In genomic region chr1:213122514-213122929, GRCh38 we compare ENCODE assay signal across 8 cellular contexts.
DNase-seq lines count a peak whose midpoint lies in the region; ATAC-seq and TF ChIP-seq lines count a peak whose summit lies in the region.

No MANE protein-coding gene starts in this region.

- TF ChIP-seq POLR2A in right lobe of liver (IDR thresholded peaks at IDR 0.05), result no peak

- peaks cover 0 to 12% (median 3%) of the 10 kb centered on the region in 4 donors for H3K4me1 ChIP-seq in right lobe of liver

- DNase-seq in activated CD8-positive, alpha-beta T cell treated with anti-CD3 and anti-CD28 coated beads for 36 hours, result no peak
- DNase-seq in activated CD8-positive, alpha-beta T cell treated with anti-CD3 and anti-CD28 coated beads, Interleukin-2, amount 10 ng/mL, durations not matched to agents 7 days and 5 days, result no peak
- DNase-seq in NCI-H2171 (lab: John Stamatoyannopoulos, UW) (peak; percentile 34), astrocyte of the hippocampus (ENCODE audit: low read depth, low spot score) (peak; percentile 65), right lobe of liver (no peak), GOT3 (lab: John Stamatoyannopoulos, UW) (no peak)

- no peaks in the 10 kb centered on the region for H3K36me3 Mint-ChIP-seq in activated CD8-positive, alpha-beta T cell treated with anti-CD3 and anti-CD28 coated beads for 36 hours (ENCODE audit: low read depth)
- H3K36me3 Mint-ChIP-seq in activated CD8-positive, alpha-beta T cell treated with anti-CD3 and anti-CD28 coated beads, Interleukin-2, amount 10 ng/mL, durations not matched to agents 7 days and 5 days (ENCODE audit: low read depth), result no peaks in the 10 kb centered on the region

- TF ChIP-seq CTCF in activated CD8-positive, alpha-beta T cell treated with anti-CD3 and anti-CD28 coated beads for 36 hours (IDR thresholded peaks at IDR 0.05), result peak; percentile 61
- peak; percentile 36 to 71 (median 63) for TF ChIP-seq CTCF in right lobe of liver (IDR thresholded peaks at IDR 0.05)

- no peak overlapping the region for H3K27ac Mint-ChIP-seq in activated CD8-positive, alpha-beta T cell treated with anti-CD3 and anti-CD28 coated beads for 36 hours
- no peak overlapping the region for H3K27ac Mint-ChIP-seq in activated CD8-positive, alpha-beta T cell treated with anti-CD3 and anti-CD28 coated beads, Interleukin-2, amount 10 ng/mL, durations not matched to agents 7 days and 5 days

- intact Hi-C loops in activated CD8-positive, alpha-beta T cell treated with anti-CD3 and anti-CD28 coated beads for 36 hours (cut with micrococcal nuclease), result no loop called here
- intact Hi-C loops in right lobe of liver (cut with DNase I), result no loop called here

- H3K9me3 Mint-ChIP-seq in activated CD8-positive, alpha-beta T cell treated with anti-CD3 and anti-CD28 coated beads for 36 hours, result no peaks in the 10 kb centered on the region
- H3K9me3 Mint-ChIP-seq in activated CD8-positive, alpha-beta T cell treated with anti-CD3 and anti-CD28 coated beads, Interleukin-2, amount 10 ng/mL, durations not matched to agents 7 days and 5 days (ENCODE audit: insufficient read depth), result no peaks in the 10 kb centered on the region

- no peak overlapping the region for H3K4me3 ChIP-seq in right lobe of liver

- no peaks in the 10 kb centered on the region for H3K4me1 Mint-ChIP-seq in activated CD8-positive, alpha-beta T cell treated with anti-CD3 and anti-CD28 coated beads for 36 hours (ENCODE audit: low read depth)
- H3K4me1 Mint-ChIP-seq in activated CD8-positive, alpha-beta T cell treated with anti-CD3 and anti-CD28 coated beads, Interleukin-2, amount 10 ng/mL, durations not matched to agents 7 days and 5 days (ENCODE audit: low read depth), result peaks cover 3% of the 10 kb centered on the region

- ATAC-seq in activated CD8-positive, alpha-beta T cell treated with anti-CD3 and anti-CD28 coated beads for 36 hours, result no peak
- no peak for ATAC-seq in activated CD8-positive, alpha-beta T cell treated with anti-CD3 and anti-CD28 coated beads, Interleukin-2, amount 10 ng/mL, durations not matched to agents 7 days and 5 days
- peak in 3 of 4 donors; percentile 52 to 61 (median 53) for ATAC-seq in right lobe of liver
- ATAC-seq in GM18907 (IDR thresholded peaks at IDR 0.05; ENCODE audit: unreplicated experiment), result no peak
- no peak for ATAC-seq in GM21723 (IDR thresholded peaks at IDR 0.05; ENCODE audit: unreplicated experiment)

- H3K27me3 Mint-ChIP-seq in activated CD8-positive, alpha-beta T cell treated with anti-CD3 and anti-CD28 coated beads for 36 hours, result no peaks in the 10 kb centered on the region
- H3K27me3 Mint-ChIP-seq in activated CD8-positive, alpha-beta T cell treated with anti-CD3 and anti-CD28 coated beads, Interleukin-2, amount 10 ng/mL, durations not matched to agents 7 days and 5 days (ENCODE audit: low read depth), result no peaks in the 10 kb centered on the region

- POLR2A ChIA-PET in activated CD8-positive, alpha-beta T cell treated with anti-CD3 and anti-CD28 coated beads for 36 hours (lab: Charles Lee), result interaction anchor here (0.5 kb wide), 1 partner anchor 16 kb away, joined by 3 read pairs; no protein-coding TSS in a partner anchor
- POLR2A ChIA-PET in activated CD8-positive, alpha-beta T cell treated with anti-CD3 and anti-CD28 coated beads, Interleukin-2, amount 10 ng/mL, durations not matched to agents 7 days and 5 days (lab: Charles Lee), result no interaction called here

- H3K27me3 ChIP-seq in right lobe of liver, result no peaks in the 10 kb centered on the region

- H3K36me3 ChIP-seq in right lobe of liver, result no peaks in the 10 kb centered on the region

- no peaks in the 10 kb centered on the region for H3K9me3 ChIP-seq in right lobe of liver

- CTCF ChIA-PET in activated CD8-positive, alpha-beta T cell treated with anti-CD3 and anti-CD28 coated beads for 36 hours (lab: Charles Lee), result interaction anchor here (0.6 to 2.6 kb wide), 9 partner anchors 8 to 251 kb away, joined by 3 to 7 read pairs (median 6); no protein-coding TSS in a partner anchor
- CTCF ChIA-PET in activated CD8-positive, alpha-beta T cell treated with anti-CD3 and anti-CD28 coated beads, Interleukin-2, amount 10 ng/mL, durations not matched to agents 7 days and 5 days (lab: Charles Lee), result interaction anchor here (0.7 to 1.9 kb wide), 10 partner anchors 11 to 1207 kb away, joined by 3 to 9 read pairs (median 4); no protein-coding TSS in a partner anchor

- H3K4me3 Mint-ChIP-seq in activated CD8-positive, alpha-beta T cell treated with anti-CD3 and anti-CD28 coated beads for 36 hours, result no peak overlapping the region
- no peak overlapping the region for H3K4me3 Mint-ChIP-seq in activated CD8-positive, alpha-beta T cell treated with anti-CD3 and anti-CD28 coated beads, Interleukin-2, amount 10 ng/mL, durations not matched to agents 7 days and 5 days

- no peak overlapping the region for H3K27ac ChIP-seq in right lobe of liver

Comparison
In these comparisons a context has a peak if more than half of its experiments do, and no peak if none do; other contexts are left out.
1. ATAC-seq: peak in right lobe of liver (3 of 4); none in activated CD8-positive, alpha-beta T cell treated with anti-CD3 and anti-CD28 coated beads for 36 hours (single experiment), activated CD8-positive, alpha-beta T cell treated with anti-CD3 and anti-CD28 coated beads, Interleukin-2, amount 10 ng/mL, durations not matched to agents 7 days and 5 days (single experiment), GM18907 (single experiment) and GM21723 (single experiment).
2. DNase-seq: peak in NCI-H2171 (single experiment) and astrocyte of the hippocampus (single experiment); none in activated CD8-positive, alpha-beta T cell treated with anti-CD3 and anti-CD28 coated beads for 36 hours (single experiment), activated CD8-positive, alpha-beta T cell treated with anti-CD3 and anti-CD28 coated beads, Interleukin-2, amount 10 ng/mL, durations not matched to agents 7 days and 5 days (single experiment), right lobe of liver (0 of 3) and GOT3 (single experiment).